ENCODE assay signal across 13 cellular contexts in the genomic region with DNA sequence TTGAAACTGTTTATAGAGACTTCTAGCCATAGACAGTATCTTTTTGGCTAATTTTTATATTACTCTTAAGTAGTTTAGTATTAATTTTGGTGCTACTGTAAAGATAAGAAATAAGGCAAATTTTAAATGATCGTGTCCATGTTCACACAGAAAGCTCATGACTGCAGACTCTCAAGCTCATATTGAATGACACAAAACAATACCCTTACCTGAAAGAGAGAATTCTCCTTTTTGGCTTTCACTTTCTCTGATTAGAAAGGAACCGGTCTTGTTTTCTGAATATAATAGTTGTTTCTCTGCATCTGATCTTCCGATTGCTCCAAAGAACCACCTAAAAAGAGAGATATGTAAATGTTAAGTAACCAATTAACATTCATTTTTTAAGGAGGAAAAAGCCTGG. TPM values are rescaled to one million over a fixed set of nuclear protein-coding genes. Genes with fewer than 3 reads are reported as not detected.
DNase-seq lines count a peak whose midpoint lies in the region; ATAC-seq and TF ChIP-seq lines count a peak whose summit lies in the region.
"Had no signal": no experiment of that assay in that cellular context is flagged by ENCODE, and none has a peak within 500 bp of the region (broad histone marks: within the 10 kb centered on the region; RNA-seq: fewer than 3 reads in every experiment).

No MANE protein-coding gene starts in this region.

- no peak for TF ChIP-seq POLR2A in esophagus muscularis mucosa (IDR thresholded peaks at IDR 0.05; ENCODE audit: low read depth)

- H3K27me3 ChIP-seq in SJCRH30 (no peaks in the 10 kb centered on the region), esophagus muscularis mucosa (no peaks in the 10 kb centered on the region)
- H3K27me3 ChIP-seq: vagina had no signal

- H3K4me3 ChIP-seq in SJCRH30 (no peak overlapping the region), esophagus muscularis mucosa (no peak overlapping the region)
- H3K4me3 ChIP-seq: vagina had no signal

- no peaks in the 10 kb centered on the region for H3K9me3 Mint-ChIP-seq in chondrocyte (ENCODE audit: low read depth)
- H3K9me3 Mint-ChIP-seq in MCF 10A (ENCODE audit: unreplicated experiment) = no peaks in the 10 kb centered on the region

- H3K9me3 ChIP-seq in SJCRH30 (replicated peaks) (peaks cover 4% of the 10 kb centered on the region; the same call in 1 of the 2 replicates), esophagus muscularis mucosa (no peaks in the 10 kb centered on the region)
- H3K9me3 ChIP-seq: vagina had no signal

- peaks cover 9% of the 10 kb centered on the region for H3K4me1 ChIP-seq in SJCRH30
- peaks cover 5 to 8% (median 6%) of the 10 kb centered on the region in 4 donors for H3K4me1 ChIP-seq in esophagus muscularis mucosa

- ATAC-seq in GM18498 (IDR thresholded peaks at IDR 0.05; ENCODE audit: unreplicated experiment) = peak; percentile 92
- peak; percentile 90 for ATAC-seq in GM19395 (IDR thresholded peaks at IDR 0.05; ENCODE audit: unreplicated experiment)
- peak; percentile 85 for ATAC-seq in HG02623 (IDR thresholded peaks at IDR 0.05; ENCODE audit: unreplicated experiment)
- ATAC-seq in HG03196 (IDR thresholded peaks at IDR 0.05; ENCODE audit: unreplicated experiment) = peak; percentile 84
- ATAC-seq: activated CD8-positive, alpha-beta memory T cell treated with anti-CD3 and anti-CD28 coated beads, Interleukin-2, amount 10 ng/mL, durations not matched to agents 7 days and 5 days had no signal

- TF ChIP-seq EP300 in esophagus muscularis mucosa (IDR thresholded peaks at IDR 0.05) = no peak

- H3K4me3 Mint-ChIP-seq in chondrocyte (ENCODE audit: unreplicated experiment) (no peak overlapping the region), MCF 10A (ENCODE audit: unreplicated experiment) (no peak overlapping the region)
- H3K4me3 Mint-ChIP-seq: activated CD8-positive, alpha-beta memory T cell treated with anti-CD3 and anti-CD28 coated beads, Interleukin-2, amount 10 ng/mL, durations not matched to agents 7 days and 5 days had no signal

- H3K4me1 Mint-ChIP-seq in chondrocyte (ENCODE audit: low read depth) = peaks cover 7% of the 10 kb centered on the region
- H3K4me1 Mint-ChIP-seq in MCF 10A (ENCODE audit: insufficient read depth, unreplicated experiment) = no peaks in the 10 kb centered on the region
- H3K4me1 Mint-ChIP-seq: activated CD8-positive, alpha-beta memory T cell treated with anti-CD3 and anti-CD28 coated beads, Interleukin-2, amount 10 ng/mL, durations not matched to agents 7 days and 5 days had no signal

- TF ChIP-seq CTCF in chondrocyte (IDR thresholded peaks at IDR 0.05) (no peak), MCF 10A (IDR thresholded peaks at IDR 0.05; ENCODE audit: unreplicated experiment) (no peak), esophagus muscularis mucosa (IDR thresholded peaks at IDR 0.05) (no peak)

- POLR2A ChIA-PET in MCF 10A (lab: Yijun Ruan, JAX) = interaction anchor here (0.6 kb wide), 1 partner anchor 8 kb away, joined by 3 read pairs; no protein-coding TSS in a partner anchor

- H3K27ac Mint-ChIP-seq in chondrocyte (ENCODE audit: unreplicated experiment) (no peak overlapping the region), MCF 10A (ENCODE audit: low read depth, unreplicated experiment) (no peak overlapping the region)
- H3K27ac Mint-ChIP-seq: activated CD8-positive, alpha-beta memory T cell treated with anti-CD3 and anti-CD28 coated beads, Interleukin-2, amount 10 ng/mL, durations not matched to agents 7 days and 5 days had no signal

- CTCF ChIA-PET in MCF 10A (lab: Yijun Ruan, JAX) = no interaction called here

- H3K27ac ChIP-seq in SJCRH30 = no peak overlapping the region
- no peak overlapping the region for H3K27ac ChIP-seq in esophagus muscularis mucosa (replicated peaks in 1 of 4)
- H3K27ac ChIP-seq: vagina had no signal

- intact Hi-C loops in MCF 10A (cut with micrococcal nuclease) = no loop called here
- intact Hi-C loops in esophagus muscularis mucosa (cut with DNase I) = no loop called here

- H3K36me3 Mint-ChIP-seq in chondrocyte (ENCODE audit: low read depth) = peaks cover 3% of the 10 kb centered on the region
- no peaks in the 10 kb centered on the region for H3K36me3 Mint-ChIP-seq in MCF 10A (ENCODE audit: insufficient read depth, unreplicated experiment)
- H3K36me3 Mint-ChIP-seq: activated CD8-positive, alpha-beta memory T cell treated with anti-CD3 and anti-CD28 coated beads, Interleukin-2, amount 10 ng/mL, durations not matched to agents 7 days and 5 days had no signal

- DNase-seq in chondrocyte (ENCODE audit: low spot score) = no peak
- DNase-seq in SJCRH30 = no peak
- DNase-seq in MCF 10A (ENCODE audit: unreplicated experiment) = no peak
- no peak for DNase-seq in esophagus muscularis mucosa (ENCODE audit: extremely low spot score)
- DNase-seq: activated CD8-positive, alpha-beta memory T cell treated with anti-CD3 and anti-CD28 coated beads, Interleukin-2, amount 10 ng/mL, durations not matched to agents 7 days and 5 days; cortex of kidney; NCI-H69; posterior cingulate gyrus had no signal

- H3K27me3 Mint-ChIP-seq in chondrocyte (ENCODE audit: low read depth) = no peaks in the 10 kb centered on the region
- no peaks in the 10 kb centered on the region for H3K27me3 Mint-ChIP-seq in MCF 10A (ENCODE audit: insufficient read depth, unreplicated experiment)

- 68% methylated on average over 3 of the region's 3 CpGs for WGBS in esophagus muscularis mucosa

- no peaks in the 10 kb centered on the region for H3K36me3 ChIP-seq in SJCRH30
- H3K36me3 ChIP-seq in esophagus muscularis mucosa = no peaks in the 10 kb centered on the region
- H3K36me3 ChIP-seq: vagina had no signal

- no TSS peak for BruUV-seq in MCF 10A (replicated peaks; lab: Mats Ljungman, UMichigan)

RNA-seq across cellular contexts. Expression of a gene that starts 57.0 kb away (rescaled TPM):
- 0.60 to 1.1 TPM (median 1.1 TPM) in 3 replicates for total RNA-seq in chondrocyte
- total RNA-seq in SJCRH30 (2014; rRNA removed; shearing (Covaris generic)) = 1.4 and 2.0 TPM in 2 replicates
- total RNA-seq in MCF 10A (2022) = 0.82 and 0.98 TPM in 2 replicates
- under 1 TPM; 0.17 to 0.57 (median 0.40) TPM for total RNA-seq in esophagus muscularis mucosa
